In the genomic region with DNA sequence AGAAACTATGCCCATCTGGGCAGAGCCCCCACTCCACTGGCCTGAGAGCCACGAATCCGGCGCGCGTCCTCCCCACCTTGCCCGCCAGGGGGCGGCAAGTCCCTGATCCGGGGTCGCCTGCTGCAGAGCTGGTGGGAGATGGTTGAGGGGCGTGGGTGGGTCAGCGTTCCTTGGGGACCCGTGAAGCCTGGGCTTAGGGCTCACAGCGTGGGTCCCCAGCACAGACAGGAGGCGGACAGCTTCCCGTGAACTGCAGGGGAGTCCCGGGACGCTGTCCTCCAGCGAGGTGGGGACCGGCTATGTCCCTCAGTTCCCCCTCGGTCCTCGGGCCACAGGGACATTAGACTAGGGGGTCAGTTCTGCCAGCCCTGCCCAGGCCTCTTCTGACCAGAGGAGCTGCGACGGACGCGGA, we compare ENCODE assay signal across 8 cellular contexts. TPM values are rescaled to one million over a fixed set of nuclear protein-coding genes. Genes with fewer than 3 reads are reported as not detected.
DNase-seq lines count a peak whose midpoint lies in the region; ATAC-seq and TF ChIP-seq lines count a peak whose summit lies in the region.

No MANE protein-coding gene starts in this region.

- peak overlapping the region; percentile 90 to 96 for H3K27ac ChIP-seq in tibial artery

- no peaks in the 10 kb centered on the region for H3K36me3 ChIP-seq in tibial artery

- peak overlapping the region; percentile 98 for H3K4me3 Mint-ChIP-seq in activated naive CD4-positive, alpha-beta T cell treated with anti-CD3 and anti-CD28 coated beads, Interleukin-2, amount 50 U/mL, for 24 hours
- H3K4me3 Mint-ChIP-seq in glutamatergic neuron (ENCODE audit: unreplicated experiment) (peak overlapping the region; percentile 96), osteocyte (ENCODE audit: unreplicated experiment) (peak overlapping the region; percentile 96)

- H3K36me3 Mint-ChIP-seq in activated naive CD4-positive, alpha-beta T cell treated with anti-CD3 and anti-CD28 coated beads, Interleukin-2, amount 50 U/mL, for 24 hours, result no peaks in the 10 kb centered on the region
- H3K36me3 Mint-ChIP-seq in glutamatergic neuron (ENCODE audit: unreplicated experiment) (no peaks in the 10 kb centered on the region), osteocyte (ENCODE audit: unreplicated experiment) (peaks cover 1% of the 10 kb centered on the region)

- H3K27me3 Mint-ChIP-seq in activated naive CD4-positive, alpha-beta T cell treated with anti-CD3 and anti-CD28 coated beads, Interleukin-2, amount 50 U/mL, for 24 hours, result no peaks in the 10 kb centered on the region
- peaks cover 2% of the 10 kb centered on the region for H3K27me3 Mint-ChIP-seq in glutamatergic neuron (ENCODE audit: unreplicated experiment)
- peaks cover 6% of the 10 kb centered on the region for H3K27me3 Mint-ChIP-seq in osteocyte (ENCODE audit: unreplicated experiment)

- intact Hi-C loops in tibial artery (cut with DNase I; ENCODE audit: low total_unique reads), result loop anchor here (5.0 kb wide), 1 partner anchor 147 kb away; a partner anchor contains a TSS

- H3K4me3 ChIP-seq in tibial artery, result peak overlapping the region; percentile 63 to 77

- H3K4me1 Mint-ChIP-seq in activated naive CD4-positive, alpha-beta T cell treated with anti-CD3 and anti-CD28 coated beads, Interleukin-2, amount 50 U/mL, for 24 hours, result peaks cover 11% of the 10 kb centered on the region
- H3K4me1 Mint-ChIP-seq in glutamatergic neuron (ENCODE audit: low read depth, unreplicated experiment), result peaks cover 6% of the 10 kb centered on the region
- peaks cover 16% of the 10 kb centered on the region for H3K4me1 Mint-ChIP-seq in osteocyte (ENCODE audit: unreplicated experiment)

- H3K9me3 Mint-ChIP-seq in activated naive CD4-positive, alpha-beta T cell treated with anti-CD3 and anti-CD28 coated beads, Interleukin-2, amount 50 U/mL, for 24 hours, result no peaks in the 10 kb centered on the region
- no peaks in the 10 kb centered on the region for H3K9me3 Mint-ChIP-seq in glutamatergic neuron (ENCODE audit: unreplicated experiment)
- H3K9me3 Mint-ChIP-seq in osteocyte (ENCODE audit: unreplicated experiment), result no peaks in the 10 kb centered on the region

- H3K4me1 ChIP-seq in tibial artery, result peaks cover 0 to 21% (median 19%) of the 10 kb centered on the region in 4 donors

- DNase-seq in EL (peak; percentile 69), KG1 (lab: John Stamatoyannopoulos, UW) (peak; percentile 41), SHP77 treated with DMSO at 0.1 percent for 48 hours (lab: John Stamatoyannopoulos, UW) (peak; percentile 8), glutamatergic neuron (peak; percentile 94), osteocyte (ENCODE audit: extremely low spot score, unreplicated experiment) (peak; percentile 95), tibial artery (peak; percentile 53 to 85)

- H3K27ac Mint-ChIP-seq in activated naive CD4-positive, alpha-beta T cell treated with anti-CD3 and anti-CD28 coated beads, Interleukin-2, amount 50 U/mL, for 24 hours, result peak overlapping the region; percentile 96
- H3K27ac Mint-ChIP-seq in glutamatergic neuron (ENCODE audit: unreplicated experiment) (peak overlapping the region; percentile 17), osteocyte (ENCODE audit: unreplicated experiment) (peak overlapping the region; percentile 83)

- peak; percentile 68 for ATAC-seq in GM21723 (IDR thresholded peaks at IDR 0.05; ENCODE audit: unreplicated experiment)

- H3K27me3 ChIP-seq in tibial artery, result no peaks in the 10 kb centered on the region

- TF ChIP-seq CTCF in glutamatergic neuron (IDR thresholded peaks at IDR 0.05; ENCODE audit: partially characterized antibody, unreplicated experiment), result peak; percentile 99
- TF ChIP-seq CTCF in osteocyte (IDR thresholded peaks at IDR 0.05), result peak; percentile 99
- TF ChIP-seq CTCF in tibial artery (IDR thresholded peaks at IDR 0.05), result peak; percentile 90 to 93

- H3K9me3 ChIP-seq in tibial artery, result no peaks in the 10 kb centered on the region

RNA-seq across cellular contexts. Expression of a gene that starts 0.6 kb away (rescaled TPM):
- total RNA-seq in glutamatergic neuron (ENCODE audit: unreplicated experiment) (35.8 TPM), osteocyte (19.3 and 26.3 TPM in 2 replicates)

RNA-seq across cellular contexts. Expression of a gene that starts 11.3 kb away (rescaled TPM):
- total RNA-seq in glutamatergic neuron (ENCODE audit: unreplicated experiment) (79.6 TPM), osteocyte (56.3 and 64.6 TPM in 2 replicates)

RNA-seq across cellular contexts. Expression of a gene that starts 14.9 kb away (rescaled TPM):
- total RNA-seq in glutamatergic neuron (ENCODE audit: unreplicated experiment) (not detected), osteocyte (not detected in 2 replicates)

RNA-seq across cellular contexts. Expression of a gene that starts 28.0 kb away (rescaled TPM):
- total RNA-seq in glutamatergic neuron (ENCODE audit: unreplicated experiment) (not detected), osteocyte (not detected in 2 replicates)

RNA-seq across cellular contexts. Expression of a gene that starts 31.8 kb away (rescaled TPM):
- total RNA-seq in glutamatergic neuron (ENCODE audit: unreplicated experiment) (275 TPM), osteocyte (229 and 251 TPM in 2 replicates)

Comparison
In these comparisons a context has a peak if more than half of its experiments do, and no peak if none do; other contexts are left out.
1. Peak in every context shown above with its lines: DNase-seq, ATAC-seq, H3K4me3 ChIP-seq and H3K27ac ChIP-seq.
2. DNase-seq: peak in every context shown above with its lines; median percentile 95 in osteocyte; 94 in glutamatergic neuron; 69 in EL; 69 in tibial artery; 41 in KG1; 8 in SHP77 treated with DMSO at 0.1 percent for 48 hours.
3. H3K27ac Mint-ChIP-seq: peak in every context shown above with its lines; median percentile 96 in activated naive CD4-positive, alpha-beta T cell treated with anti-CD3 and anti-CD28 coated beads, Interleukin-2, amount 50 U/mL, for 24 hours; 83 in osteocyte; 17 in glutamatergic neuron.